In the genomic region with DNA sequence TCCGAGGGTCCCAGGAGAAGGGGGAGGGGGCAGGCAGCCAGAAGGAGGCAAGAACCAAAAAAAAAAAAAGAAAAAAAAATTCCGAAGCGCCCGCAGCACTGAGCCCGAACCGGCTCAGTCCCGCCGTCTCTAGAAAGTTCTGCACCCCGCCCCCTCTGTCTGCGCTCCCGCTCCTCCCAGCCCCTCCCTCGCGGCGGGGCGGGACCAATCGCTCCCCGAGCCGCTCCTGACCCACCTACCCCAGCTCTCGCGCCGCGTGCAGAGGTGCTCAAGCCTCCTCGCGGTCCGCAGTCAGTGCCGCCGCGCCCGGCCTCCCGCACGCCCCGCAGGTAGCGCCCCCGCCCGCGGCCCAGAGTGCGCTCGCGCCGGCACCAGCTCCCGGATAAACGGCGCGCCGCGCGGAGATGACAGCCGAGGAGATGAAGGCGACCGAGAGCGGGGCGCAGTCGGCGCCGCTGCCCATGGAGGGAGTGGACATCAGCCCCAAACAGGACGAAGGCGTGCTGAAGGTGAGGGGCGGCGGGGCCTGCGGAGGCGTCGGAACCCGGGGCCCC, we compare ENCODE assay signal across 8 cellular contexts. TPM values are rescaled to one million over a fixed set of nuclear protein-coding genes. Genes with fewer than 3 reads are reported as not detected.
DNase-seq lines count a peak whose midpoint lies in the region; ATAC-seq and TF ChIP-seq lines count a peak whose summit lies in the region.

Gene FKBP4 (plus strand): TSS at position 235 of the 554 bp plus-strand sequence. CDS start 170 bp downstream, at position 405.

- intact Hi-C loops in right lobe of liver (cut with DNase I), result no loop called here

- H3K27me3 ChIP-seq in right lobe of liver, result no peaks in the 10 kb centered on the region

- ATAC-seq in HG03442 (IDR thresholded peaks at IDR 0.05; ENCODE audit: unreplicated experiment), result peak; percentile 69
- peak; percentile 93 to 96 (median 94) for ATAC-seq in right lobe of liver

- H3K27ac ChIP-seq in C4-2B (peak within 1 kb of the TSS; percentile 98), right lobe of liver (peak within 1 kb of the TSS; percentile 86 to 97 (median 89))

- peak within 1 kb of the TSS; percentile 59 to 69 (median 64) for H3K4me3 ChIP-seq in right lobe of liver

- H3K9me3 ChIP-seq in right lobe of liver, result no peaks in the 10 kb centered on the region

- H3K36me3 ChIP-seq in right lobe of liver, result peaks cover 4 to 32% (median 17%) of the 10 kb centered on the region in 4 donors

- H3K4me1 ChIP-seq in right lobe of liver, result peaks cover 0 to 25% (median 8%) of the 10 kb centered on the region in 4 donors

- DNase-seq in GM19240 (ENCODE audit: insufficient read length, low spot score), result peak; percentile 90
- peak; percentile 55 for DNase-seq in NCI-H526 treated with DMSO at 0.1 percent for 48 hours (lab: John Stamatoyannopoulos, UW)
- peak; percentile 88 to 91 for DNase-seq in activated CD4-positive, alpha-beta T cell treated with anti-CD3 and anti-CD28 coated beads, Interleukin-2, amount 50 U/mL, for 48 hours
- peak; percentile 85 for DNase-seq in dermis blood vessel endothelial cell
- peak; percentile 97 to 98 (median 98) for DNase-seq in right lobe of liver
- peak; percentile 92 to 93 for DNase-seq in stimulated activated CD4-positive, alpha-beta T cell treated with anti-CD3 and anti-CD28 coated beads, Interleukin-4, amount 100 ng/mL, for 4 hours

- peak; percentile 93 for TF ChIP-seq POLR2A in right lobe of liver (IDR thresholded peaks at IDR 0.05)

- TF ChIP-seq CTCF in C4-2B (conservative IDR thresholded peaks at IDR 0.05) (no peak), right lobe of liver (IDR thresholded peaks at IDR 0.05) (no peak)

- under 1% methylated on average over 34 of the region's 63 CpGs for WGBS in right lobe of liver (ENCODE audit: insufficient coverage, low coverage, low lambda C conversion rate, missing lambda C conversion rate)

RNA-seq across cellular contexts. Expression of gene FKBP4, which starts in this region (rescaled TPM):
- 47.5 and 72.3 TPM in 2 replicates for total RNA-seq in dermis blood vessel endothelial cell
- 100 to 1,000 TPM in 1 of 6 experiments, 10 to 100 TPM in 5; 27.0 to 124 (median 48.4) TPM for total RNA-seq in right lobe of liver

Comparison
In these comparisons a context has a peak if more than half of its experiments do, and no peak if none do; other contexts are left out.
1. Peak in every context shown above with its lines: DNase-seq, ATAC-seq, H3K4me3 ChIP-seq and H3K27ac ChIP-seq.